Comparison of ENCODE assay signal across 2 cellular contexts in the genomic region with DNA sequence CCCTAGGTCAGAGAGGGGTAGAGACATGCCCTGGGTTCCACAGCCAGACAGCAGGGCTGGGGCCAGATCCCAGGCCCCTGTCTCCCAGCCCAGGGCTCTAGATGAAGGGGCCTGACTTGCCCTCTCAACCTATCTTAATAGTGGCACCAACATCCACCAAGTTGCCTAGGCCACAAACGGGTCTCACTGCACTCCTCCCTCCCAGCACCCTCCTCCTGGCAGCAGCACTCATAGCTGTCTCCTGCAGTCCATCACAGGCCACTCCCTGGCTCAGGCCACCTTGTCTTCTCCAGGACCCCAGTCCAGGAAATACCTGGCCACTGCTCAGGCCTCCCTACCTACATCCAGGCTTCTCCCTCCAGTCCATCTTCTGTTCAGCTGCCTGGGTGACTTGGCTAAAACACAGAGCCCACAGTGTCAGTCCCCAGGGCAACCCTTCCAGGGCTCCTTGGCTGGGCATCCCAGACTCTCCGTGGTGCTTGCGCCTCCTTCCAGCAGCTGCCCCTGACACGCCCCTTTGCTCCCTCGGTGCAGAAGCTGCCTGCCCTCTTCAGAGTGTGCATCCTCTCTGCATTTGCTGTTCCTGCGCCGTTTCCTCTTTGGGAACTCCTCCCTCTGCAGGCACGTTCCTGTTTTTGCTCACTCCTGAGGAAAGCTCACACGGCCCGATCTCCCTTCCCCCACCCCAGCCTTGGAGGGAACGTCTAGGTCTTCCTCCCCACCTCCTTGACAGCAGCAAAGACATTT.
TF ChIP-seq lines count a peak whose summit lies in the region.

No MANE protein-coding gene starts in this region.

TF ChIP-seq in PFSK-1, 5 proteins besides CTCF, POLR2A, EP300 and RAD21 (continued from another document):
- TF ChIP-seq SIN3A (IDR thresholded peaks at IDR 0.05; ENCODE audit: borderline replicate concordance, insufficient read depth, low read length): no peak
- peak; percentile 24 for TF ChIP-seq FOXP2 (optimal IDR thresholded peaks at IDR 0.05; ENCODE audit: borderline replicate concordance, extremely low read depth, extremely low read length, insufficient read depth)
- TF ChIP-seq POLR2AphosphoS5 (IDR thresholded peaks at IDR 0.05; ENCODE audit: low read depth, low read length): no peak

TF ChIP-seq in SK-N-SH treated with all-trans-retinoic acid at 6 μM for 48 hours, 23 proteins besides CTCF, POLR2A, EP300 and RAD21 (continued from another document):
- TF ChIP-seq TSHZ2 (CRISPR knock-in tag; IDR thresholded peaks at IDR 0.05) (no peak), ZNF70 (CRISPR knock-in tag; IDR thresholded peaks at IDR 0.05) (no peak), TCF4 (CRISPR knock-in tag; IDR thresholded peaks at IDR 0.05; ENCODE audit: borderline replicate concordance) (no peak)
- TF ChIP-seq, protein P1, sequence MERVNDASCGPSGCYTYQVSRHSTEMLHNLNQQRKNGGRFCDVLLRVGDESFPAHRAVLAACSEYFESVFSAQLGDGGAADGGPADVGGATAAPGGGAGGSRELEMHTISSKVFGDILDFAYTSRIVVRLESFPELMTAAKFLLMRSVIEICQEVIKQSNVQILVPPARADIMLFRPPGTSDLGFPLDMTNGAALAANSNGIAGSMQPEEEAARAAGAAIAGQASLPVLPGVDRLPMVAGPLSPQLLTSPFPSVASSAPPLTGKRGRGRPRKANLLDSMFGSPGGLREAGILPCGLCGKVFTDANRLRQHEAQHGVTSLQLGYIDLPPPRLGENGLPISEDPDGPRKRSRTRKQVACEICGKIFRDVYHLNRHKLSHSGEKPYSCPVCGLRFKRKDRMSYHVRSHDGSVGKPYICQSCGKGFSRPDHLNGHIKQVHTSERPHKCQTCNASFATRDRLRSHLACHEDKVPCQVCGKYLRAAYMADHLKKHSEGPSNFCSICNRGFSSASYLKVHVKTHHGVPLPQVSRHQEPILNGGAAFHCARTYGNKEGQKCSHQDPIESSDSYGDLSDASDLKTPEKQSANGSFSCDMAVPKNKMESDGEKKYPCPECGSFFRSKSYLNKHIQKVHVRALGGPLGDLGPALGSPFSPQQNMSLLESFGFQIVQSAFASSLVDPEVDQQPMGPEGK (CRISPR knock-in tag; IDR thresholded peaks at IDR 0.05; ENCODE audit: borderline replicate concordance): no peak
TF ChIP-seq in SK-N-SH treated with all-trans-retinoic acid at 6 μM for 48 hours: peak in this region for 0.
